1 cellular context compared by ENCODE assay signal in the genomic region with DNA sequence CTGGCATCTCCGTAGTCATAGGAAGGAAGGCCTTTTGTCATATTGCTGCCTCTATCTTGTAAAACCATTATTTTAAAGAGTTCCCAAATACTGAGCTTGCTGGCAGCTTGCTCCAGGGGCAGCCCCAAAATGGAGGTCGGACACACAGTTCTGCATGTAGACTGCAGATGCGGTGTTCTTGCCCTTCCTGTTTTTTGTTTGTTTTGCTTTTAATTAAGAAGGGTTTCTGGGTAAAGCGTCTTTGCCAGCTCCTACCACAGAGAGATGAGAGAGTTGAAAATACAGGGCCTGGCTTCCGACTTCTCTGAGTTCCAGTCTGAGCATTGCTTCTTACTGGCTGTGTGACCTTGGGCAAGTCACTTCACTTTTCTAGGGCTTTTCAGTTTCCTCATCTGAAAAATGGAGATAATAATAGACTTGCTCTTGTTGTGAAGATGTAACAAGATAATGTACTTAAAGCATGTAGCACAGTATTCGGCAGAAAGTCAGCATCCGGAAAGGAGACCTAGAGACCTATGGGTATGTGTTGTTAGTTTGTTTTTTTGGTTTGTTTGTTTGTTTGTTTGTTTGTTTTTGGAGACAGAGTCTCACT.
TF ChIP-seq lines count a peak whose summit lies in the region.

No MANE protein-coding gene starts in this region.

TF ChIP-seq in K562, 482 proteins besides CTCF, POLR2A, EP300 and RAD21 (continued from another document):
- TF ChIP-seq, protein P1, sequence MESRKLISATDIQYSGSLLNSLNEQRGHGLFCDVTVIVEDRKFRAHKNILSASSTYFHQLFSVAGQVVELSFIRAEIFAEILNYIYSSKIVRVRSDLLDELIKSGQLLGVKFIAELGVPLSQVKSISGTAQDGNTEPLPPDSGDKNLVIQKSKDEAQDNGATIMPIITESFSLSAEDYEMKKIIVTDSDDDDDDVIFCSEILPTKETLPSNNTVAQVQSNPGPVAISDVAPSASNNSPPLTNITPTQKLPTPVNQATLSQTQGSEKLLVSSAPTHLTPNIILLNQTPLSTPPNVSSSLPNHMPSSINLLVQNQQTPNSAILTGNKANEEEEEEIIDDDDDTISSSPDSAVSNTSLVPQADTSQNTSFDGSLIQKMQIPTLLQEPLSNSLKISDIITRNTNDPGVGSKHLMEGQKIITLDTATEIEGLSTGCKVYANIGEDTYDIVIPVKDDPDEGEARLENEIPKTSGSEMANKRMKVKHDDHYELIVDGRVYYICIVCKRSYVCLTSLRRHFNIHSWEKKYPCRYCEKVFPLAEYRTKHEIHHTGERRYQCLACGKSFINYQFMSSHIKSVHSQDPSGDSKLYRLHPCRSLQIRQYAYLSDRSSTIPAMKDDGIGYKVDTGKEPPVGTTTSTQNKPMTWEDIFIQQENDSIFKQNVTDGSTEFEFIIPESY (CRISPR knock-in tag; IDR thresholded peaks at IDR 0.05) = no peak
- TF ChIP-seq ERF (CRISPR knock-in tag; IDR thresholded peaks at IDR 0.05) (no peak), RCOR1 (IDR thresholded peaks at IDR 0.05; ENCODE audit: borderline replicate concordance in 1 of 2, low read depth in 2 of 2, low read length in 2 of 2) (0 out of 4 replicates have a peak, but pooled peaks of 1 of the 2 experiments have one; percentile 59), HDAC2 (IDR thresholded peaks at IDR 0.05) (0 out of 2 replicates have a peak, but pooled peaks have one; percentile 18), SMAD1 (IDR thresholded peaks at IDR 0.05; ENCODE audit: low read depth, low read length, partially characterized antibody) (no peak), TRIM24 (IDR thresholded peaks at IDR 0.05) (0 out of 4 replicates have a peak, but pooled peaks of 1 of the 2 experiments have one; percentile 13), ESRRA (IDR thresholded peaks at IDR 0.05; ENCODE audit: borderline replicate concordance, low read depth) (peak; percentile 49; the same call in 1 of the 2 replicates), PPARD (CRISPR knock-in tag; IDR thresholded peaks at IDR 0.05) (no peak), ZNF282 (CRISPR knock-in tag; IDR thresholded peaks at IDR 0.05) (no peak), ZNF384 (IDR thresholded peaks at IDR 0.05; ENCODE audit: low read depth, low read length) (no peak), YY1 (IDR thresholded peaks at IDR 0.05; ENCODE audit: borderline replicate concordance in 1 of 3, control insufficient read depth in 1 of 3, extremely low read depth in 1 of 3, insufficient read depth in 3 of 3, insufficient read length in 1 of 3, insufficient replicate concordance in 2 of 3, low read depth in 1 of 3, low read length in 2 of 3) (peak in 1 of 3 experiments; percentile 27), HSF4 (CRISPR knock-in tag; IDR thresholded peaks at IDR 0.05; ENCODE audit: borderline replicate concordance) (no peak), KAT2B (IDR thresholded peaks at IDR 0.05; ENCODE audit: low read depth, low read length) (no peak), ZNF174 (CRISPR knock-in tag; IDR thresholded peaks at IDR 0.05) (no peak)
- TF ChIP-seq, protein P2, sequence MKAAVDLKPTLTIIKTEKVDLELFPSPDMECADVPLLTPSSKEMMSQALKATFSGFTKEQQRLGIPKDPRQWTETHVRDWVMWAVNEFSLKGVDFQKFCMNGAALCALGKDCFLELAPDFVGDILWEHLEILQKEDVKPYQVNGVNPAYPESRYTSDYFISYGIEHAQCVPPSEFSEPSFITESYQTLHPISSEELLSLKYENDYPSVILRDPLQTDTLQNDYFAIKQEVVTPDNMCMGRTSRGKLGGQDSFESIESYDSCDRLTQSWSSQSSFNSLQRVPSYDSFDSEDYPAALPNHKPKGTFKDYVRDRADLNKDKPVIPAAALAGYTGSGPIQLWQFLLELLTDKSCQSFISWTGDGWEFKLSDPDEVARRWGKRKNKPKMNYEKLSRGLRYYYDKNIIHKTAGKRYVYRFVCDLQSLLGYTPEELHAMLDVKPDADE (conservative IDR thresholded peaks at IDR 0.05; ENCODE audit: control insufficient read depth, low read depth, low read length) = no peak
- TF ChIP-seq, protein P3, sequence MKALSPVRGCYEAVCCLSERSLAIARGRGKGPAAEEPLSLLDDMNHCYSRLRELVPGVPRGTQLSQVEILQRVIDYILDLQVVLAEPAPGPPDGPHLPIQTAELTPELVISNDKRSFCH (CRISPR knock-in tag; IDR thresholded peaks at IDR 0.05) = no peak
- TF ChIP-seq, protein P3 (tag; IDR thresholded peaks at IDR 0.05) = no peak
- TF ChIP-seq, protein P4, sequence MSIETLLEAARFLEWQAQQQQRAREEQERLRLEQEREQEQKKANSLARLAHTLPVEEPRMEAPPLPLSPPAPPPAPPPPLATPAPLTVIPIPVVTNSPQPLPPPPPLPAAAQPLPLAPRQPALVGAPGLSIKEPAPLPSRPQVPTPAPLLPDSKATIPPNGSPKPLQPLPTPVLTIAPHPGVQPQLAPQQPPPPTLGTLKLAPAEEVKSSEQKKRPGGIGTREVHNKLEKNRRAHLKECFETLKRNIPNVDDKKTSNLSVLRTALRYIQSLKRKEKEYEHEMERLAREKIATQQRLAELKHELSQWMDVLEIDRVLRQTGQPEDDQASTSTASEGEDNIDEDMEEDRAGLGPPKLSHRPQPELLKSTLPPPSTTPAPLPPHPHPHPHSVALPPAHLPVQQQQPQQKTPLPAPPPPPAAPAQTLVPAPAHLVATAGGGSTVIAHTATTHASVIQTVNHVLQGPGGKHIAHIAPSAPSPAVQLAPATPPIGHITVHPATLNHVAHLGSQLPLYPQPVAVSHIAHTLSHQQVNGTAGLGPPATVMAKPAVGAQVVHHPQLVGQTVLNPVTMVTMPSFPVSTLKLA (conservative IDR thresholded peaks at IDR 0.05) = no peak
- TF ChIP-seq, protein P5, sequence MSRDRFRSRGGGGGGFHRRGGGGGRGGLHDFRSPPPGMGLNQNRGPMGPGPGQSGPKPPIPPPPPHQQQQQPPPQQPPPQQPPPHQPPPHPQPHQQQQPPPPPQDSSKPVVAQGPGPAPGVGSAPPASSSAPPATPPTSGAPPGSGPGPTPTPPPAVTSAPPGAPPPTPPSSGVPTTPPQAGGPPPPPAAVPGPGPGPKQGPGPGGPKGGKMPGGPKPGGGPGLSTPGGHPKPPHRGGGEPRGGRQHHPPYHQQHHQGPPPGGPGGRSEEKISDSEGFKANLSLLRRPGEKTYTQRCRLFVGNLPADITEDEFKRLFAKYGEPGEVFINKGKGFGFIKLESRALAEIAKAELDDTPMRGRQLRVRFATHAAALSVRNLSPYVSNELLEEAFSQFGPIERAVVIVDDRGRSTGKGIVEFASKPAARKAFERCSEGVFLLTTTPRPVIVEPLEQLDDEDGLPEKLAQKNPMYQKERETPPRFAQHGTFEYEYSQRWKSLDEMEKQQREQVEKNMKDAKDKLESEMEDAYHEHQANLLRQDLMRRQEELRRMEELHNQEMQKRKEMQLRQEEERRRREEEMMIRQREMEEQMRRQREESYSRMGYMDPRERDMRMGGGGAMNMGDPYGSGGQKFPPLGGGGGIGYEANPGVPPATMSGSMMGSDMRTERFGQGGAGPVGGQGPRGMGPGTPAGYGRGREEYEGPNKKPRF (IDR thresholded peaks at IDR 0.05; ENCODE audit: low read depth, low read length) = no peak
